In the genomic region with DNA sequence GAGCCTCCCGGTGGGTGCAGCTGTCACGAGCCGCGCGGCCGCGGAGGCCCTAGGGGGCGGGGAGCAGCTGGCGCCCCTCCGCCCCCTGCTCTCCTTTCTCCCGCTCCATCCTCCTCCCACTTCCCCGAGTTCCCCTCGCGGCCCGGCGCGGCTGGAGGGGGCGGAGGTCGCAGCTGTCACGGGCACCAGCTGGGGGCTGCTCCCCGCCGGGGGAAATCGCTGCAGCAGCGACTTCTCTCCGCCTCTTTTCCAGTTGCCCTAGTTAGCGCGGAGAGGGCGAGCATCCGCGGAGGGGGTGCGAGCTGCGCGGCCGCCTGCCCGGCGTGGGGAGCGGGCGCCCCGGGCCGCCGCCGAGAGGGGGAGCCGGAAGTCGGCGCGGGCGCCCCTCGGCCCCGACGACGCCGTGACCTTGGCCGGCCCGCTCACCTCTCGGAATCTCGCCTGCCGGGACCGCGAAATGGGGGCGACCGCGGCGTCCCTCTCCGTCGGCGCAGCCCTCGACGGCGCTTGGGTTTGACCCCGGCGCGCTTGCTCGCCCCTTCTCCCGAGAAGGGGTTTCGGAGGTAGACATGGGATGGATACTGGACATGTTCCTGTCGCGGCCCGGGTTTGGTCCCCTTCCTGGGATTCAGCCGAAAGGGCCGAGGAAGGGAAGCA, we compare ENCODE assay signal across 8 cellular contexts. TPM values are rescaled to one million over a fixed set of nuclear protein-coding genes. Genes with fewer than 3 reads are reported as not detected.
DNase-seq lines count a peak whose midpoint lies in the region; ATAC-seq lines count a peak whose summit lies in the region.

No MANE protein-coding gene starts in this region.

- no peaks in the 10 kb centered on the region for H3K9me3 ChIP-seq in esophagus (ENCODE audit: control insufficient read depth in 2 of 2, insufficient read depth in 1 of 2, low read depth in 1 of 2, low read length in 1 of 2)

- no peaks in the 10 kb centered on the region for H3K27me3 ChIP-seq in esophagus (ENCODE audit: control insufficient read depth in 1 of 2, insufficient read depth in 2 of 2, low read length in 2 of 2)

- peak overlapping the region in 5 of 6 donors; percentile 15 to 80 (median 62) for H3K27ac Mint-ChIP-seq in naive B cell
- peak overlapping the region; percentile 90 for H3K27ac Mint-ChIP-seq in stimulated activated effector memory CD8-positive, alpha-beta T cell treated with anti-CD3 and anti-CD28 coated beads, Interleukin-12 subunit alpha, Interleukin-12 subunit beta, amount 100 ng/mL, for 72 hours

- DNase-seq in NCI-H1436 (lab: John Stamatoyannopoulos, UW): peak; percentile 43
- no peak for DNase-seq in NCI-H1436 treated with DMSO at 0.1 percent for 48 hours (lab: John Stamatoyannopoulos, UW)
- DNase-seq in NCI-H748 treated with DMSO at 0.1 percent for 48 hours (lab: John Stamatoyannopoulos, UW): peak; percentile 3
- peak; percentile 74 for DNase-seq in activated T-cell treated with anti-CD3 and anti-CD28 coated beads, Interleukin-2, amount 50 U/mL, for 1 hour
- peak; percentile 57 for DNase-seq in naive B cell
- peak; percentile 43 to 82 for DNase-seq in stimulated activated effector memory CD8-positive, alpha-beta T cell treated with anti-CD3 and anti-CD28 coated beads, Interleukin-12 subunit alpha, Interleukin-12 subunit beta, amount 100 ng/mL, for 72 hours (ENCODE audit: low spot score in 2 of 2)

- peaks cover 0 to 4% of the 10 kb centered on the region in 2 donors for H3K36me3 ChIP-seq in esophagus (ENCODE audit: control insufficient read depth in 2 of 2, insufficient read depth in 2 of 2, low read length in 1 of 2)

- H3K4me1 ChIP-seq in esophagus (ENCODE audit: control insufficient read depth in 2 of 2, insufficient read depth in 2 of 2, low read length in 1 of 2): peaks cover 0 to 4% of the 10 kb centered on the region in 2 donors

- H3K27me3 Mint-ChIP-seq in naive B cell: no peaks in the 10 kb centered on the region

- H3K36me3 Mint-ChIP-seq in naive B cell: no peaks in the 10 kb centered on the region
- H3K36me3 Mint-ChIP-seq in stimulated activated effector memory CD8-positive, alpha-beta T cell treated with anti-CD3 and anti-CD28 coated beads, Interleukin-12 subunit alpha, Interleukin-12 subunit beta, amount 100 ng/mL, for 72 hours: peaks cover 17% of the 10 kb centered on the region

- H3K4me3 Mint-ChIP-seq in naive B cell: peak overlapping the region; percentile 78 to 96 (median 88)
- H3K4me3 Mint-ChIP-seq in stimulated activated effector memory CD8-positive, alpha-beta T cell treated with anti-CD3 and anti-CD28 coated beads, Interleukin-12 subunit alpha, Interleukin-12 subunit beta, amount 100 ng/mL, for 72 hours: peak overlapping the region; percentile 93

- peak; percentile 33 for ATAC-seq in HG02981 (IDR thresholded peaks at IDR 0.05; ENCODE audit: unreplicated experiment)
- peak; percentile 33 to 41 for ATAC-seq in naive B cell (ENCODE audit: low read depth in 2 of 2)
- ATAC-seq in stimulated activated effector memory CD8-positive, alpha-beta T cell treated with anti-CD3 and anti-CD28 coated beads, Interleukin-12 subunit alpha, Interleukin-12 subunit beta, amount 100 ng/mL, for 72 hours: peak; percentile 56

- H3K4me1 Mint-ChIP-seq in naive B cell: peaks cover 35 to 44% (median 36%) of the 10 kb centered on the region in 3 donors
- H3K4me1 Mint-ChIP-seq in stimulated activated effector memory CD8-positive, alpha-beta T cell treated with anti-CD3 and anti-CD28 coated beads, Interleukin-12 subunit alpha, Interleukin-12 subunit beta, amount 100 ng/mL, for 72 hours: peaks cover 45% of the 10 kb centered on the region

- WGBS in esophagus, 2 donors: 0 to 1% methylated on average over 37 to 80 of the region's 80 CpGs

- no peaks in the 10 kb centered on the region for H3K9me3 Mint-ChIP-seq in naive B cell
- no peaks in the 10 kb centered on the region for H3K9me3 Mint-ChIP-seq in stimulated activated effector memory CD8-positive, alpha-beta T cell treated with anti-CD3 and anti-CD28 coated beads, Interleukin-12 subunit alpha, Interleukin-12 subunit beta, amount 100 ng/mL, for 72 hours

- H3K27ac ChIP-seq in esophagus (ENCODE audit: low read depth in 2 of 2, low read length in 1 of 2): peak overlapping the region; percentile 94 to 99

- peak overlapping the region; percentile 95 to 99 for H3K4me3 ChIP-seq in esophagus (ENCODE audit: low read depth in 1 of 2, low read length in 2 of 2)

RNA-seq across cellular contexts. Expression of a gene that starts 0.7 kb away (rescaled TPM):
- polyA plus RNA-seq in esophagus: 10 to 100 TPM in 1 of 2 donors, 1 to 10 TPM in 1; 8.7 to 13.7 TPM
- 10 to 100 TPM in 5 of 6 donors, 1 to 10 TPM in 1; 9.8 to 21.3 (median 12.6) TPM for polyA plus RNA-seq in naive B cell (ENCODE audit: low read depth in 6 of 6)
